ENCODE assay signal across 9 cellular contexts in genomic region chr6:37535701-37536461, GRCh38. TPM values are rescaled to one million over a fixed set of nuclear protein-coding genes. Genes with fewer than 3 reads are reported as not detected.
A peak's percentile ranks its signal among the peaks of the same experiment; 100 is the strongest.
DNase-seq lines count a peak whose midpoint lies in the region; ATAC-seq and TF ChIP-seq lines count a peak whose summit lies in the region.
"Had no signal": no experiment of that assay in that cellular context is flagged by ENCODE, and none has a peak within 500 bp of the region (broad histone marks: within the 10 kb centered on the region; RNA-seq: fewer than 3 reads in every experiment).

No MANE protein-coding gene starts in this region.

- peaks cover 6% of the 10 kb centered on the region for H3K4me1 Mint-ChIP-seq in activated CD4-positive, alpha-beta memory T cell treated with anti-CD3 and anti-CD28 coated beads for 36 hours (ENCODE audit: low read depth)
- no peaks in the 10 kb centered on the region for H3K4me1 Mint-ChIP-seq in activated CD4-positive, alpha-beta memory T cell treated with anti-CD3 and anti-CD28 coated beads, Interleukin-2, amount 10 ng/mL, durations not matched to agents 7 days and 5 days

- POLR2A ChIA-PET in activated CD4-positive, alpha-beta memory T cell treated with anti-CD3 and anti-CD28 coated beads for 36 hours (lab: Charles Lee) = no interaction called here
- POLR2A ChIA-PET in activated CD4-positive, alpha-beta memory T cell treated with anti-CD3 and anti-CD28 coated beads, Interleukin-2, amount 10 ng/mL, durations not matched to agents 7 days and 5 days (lab: Charles Lee) = interaction anchor here (1.3 kb wide), 1 partner anchor 19 kb away, joined by 4 read pairs; no protein-coding TSS in a partner anchor

- no peaks in the 10 kb centered on the region for H3K27me3 Mint-ChIP-seq in activated CD4-positive, alpha-beta memory T cell treated with anti-CD3 and anti-CD28 coated beads for 36 hours
- peaks cover 3% of the 10 kb centered on the region for H3K27me3 Mint-ChIP-seq in activated CD4-positive, alpha-beta memory T cell treated with anti-CD3 and anti-CD28 coated beads, Interleukin-2, amount 10 ng/mL, durations not matched to agents 7 days and 5 days

- WGBS in lower leg skin, 2 donors = 10 to 11% methylated on average over 52 to 53 of the region's 54 CpGs

- TF ChIP-seq POLR2A in erythroblast (IDR thresholded peaks at IDR 0.05; ENCODE audit: low read length) (no peak), lower leg skin (IDR thresholded peaks at IDR 0.05) (no peak)

- DNase-seq in activated CD4-positive, alpha-beta memory T cell treated with anti-CD3 and anti-CD28 coated beads for 36 hours = peak; percentile 31
- no peak for DNase-seq in activated CD4-positive, alpha-beta memory T cell treated with anti-CD3 and anti-CD28 coated beads, Interleukin-2, amount 10 ng/mL, durations not matched to agents 7 days and 5 days
- DNase-seq in NCI-H226 = peak; percentile 18
- peak; percentile 70 to 72 for DNase-seq in erythroblast (lab: John Stamatoyannopoulos, UW)
- DNase-seq in lower leg skin (ENCODE audit: low spot score in 2 of 2) = no peak
- DNase-seq in MV-4-11 (lab: John Stamatoyannopoulos, UW) = no peak
- DNase-seq: right lobe of liver had no signal

- no peaks in the 10 kb centered on the region for H3K9me3 Mint-ChIP-seq in activated CD4-positive, alpha-beta memory T cell treated with anti-CD3 and anti-CD28 coated beads for 36 hours
- H3K9me3 Mint-ChIP-seq in activated CD4-positive, alpha-beta memory T cell treated with anti-CD3 and anti-CD28 coated beads, Interleukin-2, amount 10 ng/mL, durations not matched to agents 7 days and 5 days = no peaks in the 10 kb centered on the region

- peaks cover 16% of the 10 kb centered on the region for H3K4me1 ChIP-seq in parathyroid adenoma

- H3K4me3 Mint-ChIP-seq in activated CD4-positive, alpha-beta memory T cell treated with anti-CD3 and anti-CD28 coated beads for 36 hours = peak overlapping the region; percentile 38
- H3K4me3 Mint-ChIP-seq in activated CD4-positive, alpha-beta memory T cell treated with anti-CD3 and anti-CD28 coated beads, Interleukin-2, amount 10 ng/mL, durations not matched to agents 7 days and 5 days = no peak overlapping the region

- peak overlapping the region; percentile 32 for H3K4me3 ChIP-seq in parathyroid adenoma (ENCODE audit: low read depth, low read length)
- H3K4me3 ChIP-seq in lower leg skin (ENCODE audit: low read depth, poor library complexity, severe bottlenecking) = no peak overlapping the region

- H3K36me3 ChIP-seq in parathyroid adenoma (ENCODE audit: control insufficient read depth, insufficient read depth, low read length) = no peaks in the 10 kb centered on the region
- H3K36me3 ChIP-seq: right lobe of liver had no signal

- peak overlapping the region; percentile 70 for H3K4me2 ChIP-seq in parathyroid adenoma (ENCODE audit: low read length)

- no peaks in the 10 kb centered on the region for H3K9me3 ChIP-seq in parathyroid adenoma (ENCODE audit: control insufficient read depth, low read length)
- H3K9me3 ChIP-seq: right lobe of liver had no signal

- TF ChIP-seq CTCF in parathyroid adenoma (IDR thresholded peaks at IDR 0.05) (peak; percentile 24), lower leg skin (IDR thresholded peaks at IDR 0.05) (no peak)

- intact Hi-C loops in activated CD4-positive, alpha-beta memory T cell treated with anti-CD3 and anti-CD28 coated beads for 36 hours (cut with micrococcal nuclease) = no loop called here
- intact Hi-C loops in lower leg skin (cut with DNase I; ENCODE audit: low total_unique reads) = no loop called here

- no peak for ATAC-seq in HG02588 (IDR thresholded peaks at IDR 0.05; ENCODE audit: unreplicated experiment)

- CTCF ChIA-PET in activated CD4-positive, alpha-beta memory T cell treated with anti-CD3 and anti-CD28 coated beads for 36 hours (lab: Charles Lee) = interaction anchor here (0.7 to 1.0 kb wide), 2 partner anchors 30 to 31 kb away, joined by 3 to 5 read pairs; no protein-coding TSS in a partner anchor
- CTCF ChIA-PET in activated CD4-positive, alpha-beta memory T cell treated with anti-CD3 and anti-CD28 coated beads, Interleukin-2, amount 10 ng/mL, durations not matched to agents 7 days and 5 days (lab: Charles Lee) = interaction anchor here (1.0 kb wide), 1 partner anchor 19 kb away, joined by 3 read pairs; no protein-coding TSS in a partner anchor

- H3K27ac ChIP-seq in parathyroid adenoma = no peak overlapping the region
- H3K27ac ChIP-seq: right lobe of liver had no signal

- no peaks in the 10 kb centered on the region for H3K36me3 Mint-ChIP-seq in activated CD4-positive, alpha-beta memory T cell treated with anti-CD3 and anti-CD28 coated beads for 36 hours
- H3K36me3 Mint-ChIP-seq in activated CD4-positive, alpha-beta memory T cell treated with anti-CD3 and anti-CD28 coated beads, Interleukin-2, amount 10 ng/mL, durations not matched to agents 7 days and 5 days (ENCODE audit: low read depth) = no peaks in the 10 kb centered on the region

- H3K79me2 ChIP-seq in parathyroid adenoma = no peaks in the 10 kb centered on the region

- H3K27ac Mint-ChIP-seq in activated CD4-positive, alpha-beta memory T cell treated with anti-CD3 and anti-CD28 coated beads for 36 hours = no peak overlapping the region
- no peak overlapping the region for H3K27ac Mint-ChIP-seq in activated CD4-positive, alpha-beta memory T cell treated with anti-CD3 and anti-CD28 coated beads, Interleukin-2, amount 10 ng/mL, durations not matched to agents 7 days and 5 days

- peak overlapping the region; percentile 84 for H2AFZ ChIP-seq in parathyroid adenoma

- H3K9ac ChIP-seq in parathyroid adenoma = no peak overlapping the region

- H3K27me3 ChIP-seq in parathyroid adenoma (ENCODE audit: control insufficient read depth, insufficient read depth, low read length) = no peaks in the 10 kb centered on the region
- H3K27me3 ChIP-seq: right lobe of liver had no signal

RNA-seq across cellular contexts. Expression of gene CCDC167, which starts 36.2 kb away (rescaled TPM):
- 10 to 100 TPM; 60.4 to 65.2 TPM for total RNA-seq in activated CD4-positive, alpha-beta memory T cell treated with anti-CD3 and anti-CD28 coated beads for 36 hours
- 10 to 100 TPM; 52.2 to 55.0 TPM for total RNA-seq in activated CD4-positive, alpha-beta memory T cell treated with anti-CD3 and anti-CD28 coated beads, Interleukin-2, amount 10 ng/mL, durations not matched to agents 7 days and 5 days
- 10 to 100 TPM; 11.8 to 21.8 (median 14.5) TPM for total RNA-seq in lower leg skin

Comparison
In these comparisons a context has a peak if more than half of its experiments do, and no peak if none do; other contexts are left out.
1. DNase-seq: peak in activated CD4-positive, alpha-beta memory T cell treated with anti-CD3 and anti-CD28 coated beads for 36 hours (single experiment), NCI-H226 (single experiment) and erythroblast (2 of 2); none in activated CD4-positive, alpha-beta memory T cell treated with anti-CD3 and anti-CD28 coated beads, Interleukin-2, amount 10 ng/mL, durations not matched to agents 7 days and 5 days (single experiment), lower leg skin (0 of 2) and MV-4-11 (single experiment).